8 cellular contexts compared by ENCODE assay signal in the genomic region with DNA sequence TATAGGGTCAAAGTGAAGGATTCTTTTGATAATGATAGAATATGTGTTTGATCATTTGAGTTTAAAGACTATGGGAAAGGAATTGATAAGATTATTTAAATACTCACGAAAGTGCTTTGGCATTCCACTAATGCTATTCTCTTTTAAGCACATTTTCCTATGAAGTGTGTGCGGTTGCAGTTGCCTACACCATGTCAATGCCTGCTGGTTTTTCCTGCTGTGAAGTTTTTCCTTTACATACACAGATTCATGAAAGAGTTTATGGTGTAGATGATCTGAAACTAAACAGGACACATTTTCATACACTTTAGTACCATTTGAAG.
DNase-seq lines count a peak whose midpoint lies in the region; ATAC-seq and TF ChIP-seq lines count a peak whose summit lies in the region.

No MANE protein-coding gene starts in this region.

- peak overlapping the region; percentile 60 for H3K4me2 ChIP-seq in HCT116 (ENCODE audit: low read length)

- H3K4me3 ChIP-seq in HCT116 (replicated peaks in 1 of 2; ENCODE audit: low read depth in 1 of 2, low read length in 2 of 2) (peak overlapping the region in 1 of 2 experiments; percentile 20; a peak in 2 of 4 replicates), WI38 (ENCODE audit: low read depth, low read length) (peak overlapping the region; percentile 28), fibroblast of villous mesenchyme (ENCODE audit: low read depth, low read length) (peak overlapping the region; percentile 0)

- H3K79me2 ChIP-seq in HCT116 (ENCODE audit: insufficient read depth, low read length), result peaks cover 41% of the 10 kb centered on the region

- no peaks in the 10 kb centered on the region for H3K9me3 ChIP-seq in HCT116 (ENCODE audit: control insufficient read depth in 1 of 2, insufficient read depth in 1 of 2, low read depth in 1 of 2, low read length in 2 of 2)

- CTCF ChIA-PET in HCT116 (lab: Charles Lee), result interaction anchor here (2.9 kb wide), 1 partner anchor 32 kb away, joined by 11 read pairs; no protein-coding TSS in a partner anchor

- H3K4me1 Mint-ChIP-seq in stimulated activated effector memory CD8-positive, alpha-beta T cell treated with anti-CD3 and anti-CD28 coated beads, Interleukin-12 subunit alpha, Interleukin-12 subunit beta, amount 100 ng/mL, for 72 hours, result peaks cover 38% of the 10 kb centered on the region

- TF ChIP-seq CTCF in HCT116 (IDR thresholded peaks at IDR 0.05 in 2 of 3, conservative IDR thresholded peaks at IDR 0.05 in 1 of 3; ENCODE audit: borderline replicate concordance in 1 of 3, insufficient read depth in 1 of 3, low read depth in 2 of 3, low read length in 2 of 3), result no peak
- TF ChIP-seq CTCF in WI38 (IDR thresholded peaks at IDR 0.05; ENCODE audit: low read depth, low read length), result no peak
- no peak for TF ChIP-seq CTCF in fibroblast of villous mesenchyme (IDR thresholded peaks at IDR 0.05; ENCODE audit: insufficient read depth, low read depth, low read length)

- H3K4me1 ChIP-seq in HCT116 (ENCODE audit: control insufficient read depth in 1 of 2, insufficient read depth in 2 of 2, low read length in 2 of 2), result peaks cover 90 to 96% of the 10 kb centered on the region in 2 experiments

- DNase-seq in HCT116 (ENCODE audit: low read depth, low spot score), result no peak
- DNase-seq in fibroblast of villous mesenchyme (ENCODE audit: low read depth), result no peak
- DNase-seq in stimulated activated effector memory CD8-positive, alpha-beta T cell treated with anti-CD3 and anti-CD28 coated beads, Interleukin-12 subunit alpha, Interleukin-12 subunit beta, amount 100 ng/mL, for 72 hours (ENCODE audit: low spot score in 2 of 2), result no peak
- no peak for DNase-seq in activated effector memory CD4-positive, alpha-beta T cell treated with Interleukin-2 at 50 U/mL for 16 hours
- no peak for DNase-seq in NCI-H748 (lab: John Stamatoyannopoulos, UW; ENCODE audit: unreplicated experiment)

- H3K27ac ChIP-seq in HCT116 (ENCODE audit: low read depth, low read length), result peak overlapping the region; percentile 96

- peak overlapping the region; percentile 69 for H3K9ac ChIP-seq in HCT116 (ENCODE audit: low read length)

- ATAC-seq in HCT116 (peak; percentile 35), GM19455 (IDR thresholded peaks at IDR 0.05; ENCODE audit: unreplicated experiment) (no peak), HG03460 (IDR thresholded peaks at IDR 0.05; ENCODE audit: unreplicated experiment) (no peak)
- ATAC-seq in stimulated activated effector memory CD8-positive, alpha-beta T cell treated with anti-CD3 and anti-CD28 coated beads, Interleukin-12 subunit alpha, Interleukin-12 subunit beta, amount 100 ng/mL, for 72 hours, result no peak

- H3K9me3 Mint-ChIP-seq in stimulated activated effector memory CD8-positive, alpha-beta T cell treated with anti-CD3 and anti-CD28 coated beads, Interleukin-12 subunit alpha, Interleukin-12 subunit beta, amount 100 ng/mL, for 72 hours, result no peaks in the 10 kb centered on the region

- POLR2A ChIA-PET in HCT116 (lab: Charles Lee), result interaction anchor here (0.7 to 12.5 kb wide), 16 partner anchors 8 to 55 kb away, joined by 3 to 411 read pairs (median 4); no protein-coding TSS in a partner anchor

- no peaks in the 10 kb centered on the region for H3K36me3 ChIP-seq in HCT116 (ENCODE audit: control insufficient read depth in 1 of 2, insufficient read depth in 2 of 2, low read length in 2 of 2)

- TF ChIP-seq RAD21 in HCT116 (IDR thresholded peaks at IDR 0.05; ENCODE audit: low read depth), result no peak

- peak overlapping the region; percentile 99 for H3K27ac Mint-ChIP-seq in stimulated activated effector memory CD8-positive, alpha-beta T cell treated with anti-CD3 and anti-CD28 coated beads, Interleukin-12 subunit alpha, Interleukin-12 subunit beta, amount 100 ng/mL, for 72 hours

- RAD21 ChIA-PET in HCT116 (lab: Charles Lee; ENCODE audit: low non-redundant PET in 1 of 2, low total read pairs in 2 of 2, uncharacterized antibody in 2 of 2, unreplicated experiment in 2 of 2), result interaction anchor here (0.9 to 1.3 kb wide), 4 partner anchors 32 to 57 kb away, joined by 3 to 8 read pairs (median 5); no protein-coding TSS in a partner anchor

- H3K27me3 ChIP-seq in HCT116 (ENCODE audit: insufficient read depth, low read length), result no peaks in the 10 kb centered on the region

- H3K9me2 ChIP-seq in HCT116 (ENCODE audit: insufficient read depth), result no peaks in the 10 kb centered on the region

- peak; percentile 34 for TF ChIP-seq POLR2A in HCT116 (IDR thresholded peaks at IDR 0.05; ENCODE audit: borderline replicate concordance, extremely low read depth, insufficient read depth, insufficient read length)

- peaks cover 76% of the 10 kb centered on the region for H3K36me3 Mint-ChIP-seq in stimulated activated effector memory CD8-positive, alpha-beta T cell treated with anti-CD3 and anti-CD28 coated beads, Interleukin-12 subunit alpha, Interleukin-12 subunit beta, amount 100 ng/mL, for 72 hours

- no peak overlapping the region for H2AFZ ChIP-seq in HCT116 (ENCODE audit: low read depth, low read length, poor library complexity, severe bottlenecking)

- no peaks in the 10 kb centered on the region for H4K20me1 ChIP-seq in HCT116 (ENCODE audit: insufficient read depth)

- peak overlapping the region; percentile 63 for H3K4me3 Mint-ChIP-seq in stimulated activated effector memory CD8-positive, alpha-beta T cell treated with anti-CD3 and anti-CD28 coated beads, Interleukin-12 subunit alpha, Interleukin-12 subunit beta, amount 100 ng/mL, for 72 hours

- BruUV-seq in HCT116 (replicated peaks; lab: Mats Ljungman, UMichigan), result TSS peak; percentile 79

- intact Hi-C loops in HCT116 (cut with micrococcal nuclease), result loop anchor here (1.0 kb wide), 2 partner anchors 43 to 56 kb away; no protein-coding TSS in a partner anchor

TF ChIP-seq in HCT116, 20 proteins besides CTCF, POLR2A, EP300 and RAD21:
- TF ChIP-seq SP1 (IDR thresholded peaks at IDR 0.05; ENCODE audit: low read depth), result no peak
- TF ChIP-seq, protein P1, sequence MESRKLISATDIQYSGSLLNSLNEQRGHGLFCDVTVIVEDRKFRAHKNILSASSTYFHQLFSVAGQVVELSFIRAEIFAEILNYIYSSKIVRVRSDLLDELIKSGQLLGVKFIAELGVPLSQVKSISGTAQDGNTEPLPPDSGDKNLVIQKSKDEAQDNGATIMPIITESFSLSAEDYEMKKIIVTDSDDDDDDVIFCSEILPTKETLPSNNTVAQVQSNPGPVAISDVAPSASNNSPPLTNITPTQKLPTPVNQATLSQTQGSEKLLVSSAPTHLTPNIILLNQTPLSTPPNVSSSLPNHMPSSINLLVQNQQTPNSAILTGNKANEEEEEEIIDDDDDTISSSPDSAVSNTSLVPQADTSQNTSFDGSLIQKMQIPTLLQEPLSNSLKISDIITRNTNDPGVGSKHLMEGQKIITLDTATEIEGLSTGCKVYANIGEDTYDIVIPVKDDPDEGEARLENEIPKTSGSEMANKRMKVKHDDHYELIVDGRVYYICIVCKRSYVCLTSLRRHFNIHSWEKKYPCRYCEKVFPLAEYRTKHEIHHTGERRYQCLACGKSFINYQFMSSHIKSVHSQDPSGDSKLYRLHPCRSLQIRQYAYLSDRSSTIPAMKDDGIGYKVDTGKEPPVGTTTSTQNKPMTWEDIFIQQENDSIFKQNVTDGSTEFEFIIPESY (IDR thresholded peaks at IDR 0.05; ENCODE audit: extremely low read depth, insufficient replicate concordance, low read length), result no peak
- no peak for TF ChIP-seq ATF3 (IDR thresholded peaks at IDR 0.05)
- no peak for TF ChIP-seq TCF7L2 (IDR thresholded peaks at IDR 0.05; ENCODE audit: borderline replicate concordance, extremely low read depth, insufficient read depth, insufficient read length)
- no peak for TF ChIP-seq ELF1 (IDR thresholded peaks at IDR 0.05; ENCODE audit: borderline replicate concordance, low read depth)
- TF ChIP-seq REST (IDR thresholded peaks at IDR 0.05; ENCODE audit: low read depth), result no peak
- TF ChIP-seq, protein P2, sequence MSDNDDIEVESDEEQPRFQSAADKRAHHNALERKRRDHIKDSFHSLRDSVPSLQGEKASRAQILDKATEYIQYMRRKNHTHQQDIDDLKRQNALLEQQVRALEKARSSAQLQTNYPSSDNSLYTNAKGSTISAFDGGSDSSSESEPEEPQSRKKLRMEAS (IDR thresholded peaks at IDR 0.05), result no peak
- no peak for TF ChIP-seq SRF (IDR thresholded peaks at IDR 0.05; ENCODE audit: low read depth)
- no peak; the same call in 1 of the 2 replicates for TF ChIP-seq SIN3A (IDR thresholded peaks at IDR 0.05; ENCODE audit: low read depth)
- TF ChIP-seq JUND (IDR thresholded peaks at IDR 0.05), result no peak
- TF ChIP-seq EGR1 (IDR thresholded peaks at IDR 0.05; ENCODE audit: low read depth), result no peak; the same call in 1 of the 2 replicates
